ENCODE assay signal across 11 cellular contexts in the genomic region with DNA sequence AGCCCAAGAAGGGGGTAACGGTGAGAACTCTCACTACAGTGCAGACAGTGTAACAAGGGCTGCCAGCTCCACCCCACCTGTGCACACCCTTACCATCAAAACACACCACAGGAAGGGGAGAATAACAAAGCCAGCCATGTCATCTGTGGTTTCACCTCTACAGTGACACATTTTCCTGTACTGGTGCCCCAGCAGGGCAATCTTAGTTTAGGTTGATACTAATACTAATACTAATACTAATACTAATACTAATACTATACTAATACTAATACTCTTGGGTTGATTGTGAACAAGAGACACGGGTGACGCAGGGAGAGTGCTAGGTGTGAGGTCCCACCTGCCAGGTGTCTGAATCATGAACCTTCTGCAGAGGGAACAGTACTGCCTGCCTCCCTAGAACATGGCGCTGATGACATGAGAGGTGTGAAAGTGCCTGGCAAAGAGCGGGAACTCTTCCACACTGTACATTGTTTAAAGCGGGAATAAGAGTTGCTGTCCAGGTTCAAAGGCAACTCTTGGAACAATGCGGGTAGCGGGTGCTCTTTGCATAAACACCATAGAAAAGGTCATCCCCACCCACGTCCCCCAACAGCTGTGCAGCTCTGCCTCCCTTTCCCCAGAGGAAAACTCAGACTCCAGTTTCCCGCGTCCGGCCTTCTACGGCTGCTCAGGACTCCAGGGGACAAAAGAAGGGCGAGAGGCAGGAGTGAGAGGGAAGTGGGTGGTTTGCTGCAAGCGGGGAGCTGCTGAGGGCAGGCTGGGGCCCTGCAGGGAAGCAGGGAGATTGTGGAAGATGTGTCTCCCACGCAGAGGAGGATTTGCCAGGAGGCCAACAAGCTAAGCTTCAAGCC. TPM values are rescaled to one million over a fixed set of nuclear protein-coding genes. Genes with fewer than 3 reads are reported as not detected.
A peak's percentile ranks its signal among the peaks of the same experiment; 100 is the strongest.
DNase-seq lines count a peak whose midpoint lies in the region; ATAC-seq and TF ChIP-seq lines count a peak whose summit lies in the region.
"Had no signal": no experiment of that assay in that cellular context is flagged by ENCODE, and none has a peak within 500 bp of the region (broad histone marks: within the 10 kb centered on the region; RNA-seq: fewer than 3 reads in every experiment).

No MANE protein-coding gene starts in this region.

- TF ChIP-seq CTCF in thyroid gland (IDR thresholded peaks at IDR 0.05) (no peak), left lung (IDR thresholded peaks at IDR 0.05) (no peak)

- DNase-seq in T-helper 9 cell (peak; percentile 58), DMS53 treated with DMSO at 0.1 percent for 48 hours (lab: John Stamatoyannopoulos, UW; ENCODE audit: unreplicated experiment) (no peak), thyroid gland (no peak), SW 1271 (lab: John Stamatoyannopoulos, UW) (no peak), left lung (no peak)
- DNase-seq in stimulated activated CD4-positive, alpha-beta T cell treated with anti-CD3 and anti-CD28 coated beads, Interleukin-4, amount 100 ng/mL, for 4 hours: peak; percentile 26 to 68

- H3K4me1 ChIP-seq in thyroid gland (no peaks in the 10 kb centered on the region), left lung (peaks cover 0 to 11% of the 10 kb centered on the region in 2 donors)

- H3K27ac ChIP-seq in thyroid gland: no peak overlapping the region
- no peak overlapping the region for H3K27ac ChIP-seq in left lung
- H3K27ac ChIP-seq: neutrophil had no signal

- H3K9me3 Mint-ChIP-seq in activated naive CD8-positive, alpha-beta T cell (ENCODE audit: low read depth): no peaks in the 10 kb centered on the region

- 88 to 90% methylated on average over 15 to 16 of the region's 16 CpGs for WGBS in thyroid gland, 2 donors

- H3K4me3 ChIP-seq in thyroid gland (replicated peaks in 1 of 3): no peak overlapping the region
- no peak overlapping the region for H3K4me3 ChIP-seq in left lung

- H3K27me3 ChIP-seq in thyroid gland (no peaks in the 10 kb centered on the region), left lung (no peaks in the 10 kb centered on the region)
- H3K27me3 ChIP-seq: neutrophil had no signal

- peaks cover 54% of the 10 kb centered on the region for H3K4me1 Mint-ChIP-seq in activated naive CD8-positive, alpha-beta T cell (ENCODE audit: low read depth)

- peak overlapping the region; percentile 97 for H3K27ac Mint-ChIP-seq in activated naive CD8-positive, alpha-beta T cell

- no peaks in the 10 kb centered on the region for H3K36me3 Mint-ChIP-seq in activated naive CD8-positive, alpha-beta T cell

- H3K4me3 Mint-ChIP-seq in activated naive CD8-positive, alpha-beta T cell: peak overlapping the region; percentile 82

- H3K9me3 ChIP-seq in thyroid gland: no peaks in the 10 kb centered on the region
- H3K9me3 ChIP-seq in left lung: no peaks in the 10 kb centered on the region
- H3K9me3 ChIP-seq: neutrophil had no signal

- intact Hi-C loops in thyroid gland (cut with DNase I) (loop anchor here (5.0 kb wide), 3 partner anchors 105 to 625 kb away; no protein-coding TSS in a partner anchor), left lung (cut with DNase I) (loop anchor here in 1 of 2 donors (5.0 to 10.0 kb wide), 3 partner anchors 107 to 245 kb away; a partner anchor contains a TSS)

- no peak for TF ChIP-seq POLR2A in thyroid gland (IDR thresholded peaks at IDR 0.05)

- peak; percentile 77 for ATAC-seq in GM18867 (IDR thresholded peaks at IDR 0.05; ENCODE audit: unreplicated experiment)
- ATAC-seq in left lung: no peak

- H3K36me3 ChIP-seq in thyroid gland (no peaks in the 10 kb centered on the region), left lung (no peaks in the 10 kb centered on the region)
- H3K36me3 ChIP-seq: neutrophil had no signal

- no peaks in the 10 kb centered on the region for H3K27me3 Mint-ChIP-seq in activated naive CD8-positive, alpha-beta T cell

RNA-seq across cellular contexts. Expression of a gene that starts 25.0 kb away (rescaled TPM):
- total RNA-seq in thyroid gland (1 to 10 TPM in 2 of 4 donors, under 1 TPM in 1, not detected in 1; 0.83 to 1.5 (median 1.1) TPM), left lung (1 to 10 TPM; 2.9 to 3.5 TPM)
- total RNA-seq: G401, RPMI7951 had no signal

RNA-seq across cellular contexts. Expression of a gene that starts 34.9 kb away (rescaled TPM):
- total RNA-seq in thyroid gland: not detected
- not detected for total RNA-seq in left lung
- total RNA-seq: G401, RPMI7951 had no signal

Comparison
In these comparisons a context has a peak if more than half of its experiments do, and no peak if none do; other contexts are left out.
1. DNase-seq: peak in T-helper 9 cell (single experiment) and stimulated activated CD4-positive, alpha-beta T cell treated with anti-CD3 and anti-CD28 coated beads, Interleukin-4, amount 100 ng/mL, for 4 hours (2 of 2); none in DMS53 treated with DMSO at 0.1 percent for 48 hours (single experiment), thyroid gland (0 of 2), SW 1271 (0 of 2) and left lung (0 of 2).